In the genomic region with DNA sequence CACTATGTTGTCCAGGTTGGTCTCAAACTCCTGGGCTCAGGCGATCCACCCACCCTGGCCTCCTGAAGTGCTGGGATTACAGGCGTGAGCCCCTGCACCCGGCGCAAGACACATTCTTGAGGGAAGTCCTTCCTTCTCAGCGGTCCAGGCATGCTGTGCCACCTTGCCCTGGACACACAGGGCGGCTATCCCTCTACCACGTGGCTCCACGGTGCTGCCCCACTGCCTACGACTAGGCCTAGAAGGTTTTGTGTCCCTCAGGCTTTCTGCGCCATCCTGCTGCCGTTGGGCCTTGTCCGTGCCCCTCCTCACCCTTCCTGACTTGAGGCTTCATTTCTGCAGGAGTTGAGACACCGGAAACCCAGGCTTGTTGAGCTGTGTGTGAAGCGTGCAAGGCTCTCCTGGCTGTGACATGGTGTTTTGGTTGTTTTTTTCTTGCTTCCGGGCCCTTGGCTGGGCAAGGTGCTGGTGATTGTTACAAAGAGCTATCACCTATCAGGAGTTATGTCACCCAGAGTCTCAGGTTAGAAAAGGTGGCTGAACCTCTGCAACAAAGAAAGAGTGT, we compare ENCODE assay signal across 14 cellular contexts. TPM values are rescaled to one million over a fixed set of nuclear protein-coding genes. Genes with fewer than 3 reads are reported as not detected.
DNase-seq lines count a peak whose midpoint lies in the region; ATAC-seq and TF ChIP-seq lines count a peak whose summit lies in the region.
"Had no signal": no experiment of that assay in that cellular context is flagged by ENCODE, and none has a peak within 500 bp of the region (broad histone marks: within the 10 kb centered on the region; RNA-seq: fewer than 3 reads in every experiment).

No MANE protein-coding gene starts in this region.

- intact Hi-C loops in sciatic nerve (cut with DNase I), result no loop called here

- H3K36me3 Mint-ChIP-seq in chondrocyte (ENCODE audit: low read depth), result peaks cover 31% of the 10 kb centered on the region

- H3K27ac Mint-ChIP-seq in chondrocyte (ENCODE audit: unreplicated experiment), result no peak overlapping the region

- DNase-seq in activated effector memory CD4-positive, alpha-beta T cell treated with anti-CD3 and anti-CD28 coated beads, Interleukin-2, amount 50 U/mL, for 16 hours, result peak; percentile 45
- no peak for DNase-seq in activated effector memory CD4-positive, alpha-beta T cell treated with Interleukin-2 at 50 U/mL for 16 hours
- DNase-seq in HL-60 (ENCODE audit: low read depth in 1 of 2, low spot score in 1 of 2), result peak in 1 of 2 experiments; percentile 82
- DNase-seq in chondrocyte (ENCODE audit: low spot score), result peak; percentile 60
- DNase-seq in sciatic nerve (ENCODE audit: low spot score), result peak; percentile 26
- no peak for DNase-seq in caudate nucleus (lab: John Stamatoyannopoulos, UW)
- DNase-seq: DMS79 treated with DMSO at 0.1 percent for 48 hours, NCI-H1417, NCI-H187 treated with DMSO at 0.1 percent for 48 hours, NCI-H345, NCI-H524 treated with DMSO at 0.1 percent for 48 hours had no signal

- ATAC-seq in sciatic nerve (no peak), GM19351 (IDR thresholded peaks at IDR 0.05; ENCODE audit: unreplicated experiment) (no peak)

- no peak overlapping the region for H3K4me3 ChIP-seq in HL-60 (replicated peaks; ENCODE audit: insufficient read depth, low read length)
- H3K4me3 ChIP-seq: BLaER1 treated with 17β-estradiol and CSF1 and Interleukin-3, amounts not matched to agents 10 nM and 100 nM; SJSA1 had no signal

- no peaks in the 10 kb centered on the region for H3K4me1 Mint-ChIP-seq in chondrocyte (ENCODE audit: low read depth)

- TF ChIP-seq CTCF in HL-60 (IDR thresholded peaks at IDR 0.05; ENCODE audit: insufficient read depth, low read length), result no peak
- TF ChIP-seq CTCF in chondrocyte (IDR thresholded peaks at IDR 0.05), result no peak

- H3K27me3 ChIP-seq in HL-60 (ENCODE audit: insufficient read depth, poor library complexity, severe bottlenecking), result no peaks in the 10 kb centered on the region
- H3K27me3 ChIP-seq: BLaER1 treated with 17β-estradiol and CSF1 and Interleukin-3, amounts not matched to agents 10 nM and 100 nM; SJSA1 had no signal

- H3K9me3 Mint-ChIP-seq in chondrocyte (ENCODE audit: low read depth), result no peaks in the 10 kb centered on the region

- no peak overlapping the region for H3K4me3 Mint-ChIP-seq in chondrocyte (ENCODE audit: unreplicated experiment)

- H3K27me3 Mint-ChIP-seq in chondrocyte (ENCODE audit: low read depth), result no peaks in the 10 kb centered on the region

- H3K27ac ChIP-seq in HL-60 (replicated peaks), result peak overlapping the region; percentile 79
- no peak overlapping the region for H3K27ac ChIP-seq in caudate nucleus (ENCODE audit: low read depth, low read length)
- H3K27ac ChIP-seq: BLaER1 treated with 17β-estradiol and CSF1 and Interleukin-3, amounts not matched to agents 10 nM and 100 nM; SJSA1 had no signal

RNA-seq across cellular contexts. Expression of a gene that starts 13.9 kb away (rescaled TPM):
- total RNA-seq in chondrocyte (25.0 to 25.7 TPM (median 25.3 TPM) in 3 replicates), sciatic nerve (18.6 TPM)

RNA-seq across cellular contexts. Expression of a gene that starts 28.9 kb away (rescaled TPM):
- total RNA-seq in chondrocyte (5.8 to 8.2 TPM (median 7.3 TPM) in 3 replicates), sciatic nerve (9.3 TPM)

RNA-seq across cellular contexts. Expression of a gene that starts 29.2 kb away (rescaled TPM):
- total RNA-seq in chondrocyte, result 37.4 to 40.6 TPM (median 37.6 TPM) in 3 replicates
- total RNA-seq in sciatic nerve, result 53.9 TPM

Comparison
In these comparisons a context has a peak if more than half of its experiments do, and no peak if none do; other contexts are left out.
1. DNase-seq: peak in activated effector memory CD4-positive, alpha-beta T cell treated with anti-CD3 and anti-CD28 coated beads, Interleukin-2, amount 50 U/mL, for 16 hours (single experiment), chondrocyte (single experiment) and sciatic nerve (single experiment); none in activated effector memory CD4-positive, alpha-beta T cell treated with Interleukin-2 at 50 U/mL for 16 hours (single experiment) and caudate nucleus (0 of 61).